21 cellular contexts compared by ENCODE assay signal in the genomic region with DNA sequence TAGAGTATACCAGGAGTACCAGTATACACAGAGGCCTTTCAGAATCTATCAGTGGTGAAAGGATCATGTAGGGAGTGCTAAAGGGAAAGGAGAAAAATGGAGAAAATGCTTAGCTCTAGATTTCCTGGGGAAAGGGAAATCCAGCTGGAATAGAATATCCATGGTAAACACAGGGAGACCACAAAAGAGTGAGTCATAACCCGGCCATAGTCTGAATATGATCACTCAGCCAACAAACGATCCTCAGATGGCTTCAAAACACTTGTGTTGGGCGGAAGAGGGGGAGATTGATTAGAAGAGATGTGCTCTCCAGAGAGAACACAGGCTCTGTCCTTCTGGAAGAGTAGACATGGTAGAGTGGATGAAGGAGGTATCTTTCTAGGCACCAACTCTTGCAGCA.
DNase-seq lines count a peak whose midpoint lies in the region; ATAC-seq lines count a peak whose summit lies in the region.
"Had no signal": no experiment of that assay in that cellular context is flagged by ENCODE, and none has a peak within 500 bp of the region (broad histone marks: within the 10 kb centered on the region; RNA-seq: fewer than 3 reads in every experiment).

No MANE protein-coding gene starts in this region.

- no peaks in the 10 kb centered on the region for H3K79me2 ChIP-seq in GM23248 (ENCODE audit: insufficient read depth)

- no peaks in the 10 kb centered on the region for H3F3A ChIP-seq in GM23248 (ENCODE audit: insufficient read depth)

- ATAC-seq in GM19324 (IDR thresholded peaks at IDR 0.05; ENCODE audit: low FRiP score, unreplicated experiment): no peak
- ATAC-seq: GM23338, Panc1, sciatic nerve, T-cell had no signal

- H3K4me3 ChIP-seq in GM23248: no peak overlapping the region
- H3K4me3 ChIP-seq in SJCRH30: no peak overlapping the region
- H3K4me3 ChIP-seq: cardiac muscle cell, esophagus muscularis mucosa, GM23338, neural progenitor cell had no signal

- in situ Hi-C loops in GM23248 (cut with MboI): no loop called here

- intact Hi-C loops in cardiac septum (cut with DNase I): no loop called here

- no peak overlapping the region for H3K9ac ChIP-seq in GM23248
- H3K9ac ChIP-seq: neural progenitor cell had no signal

- no peaks in the 10 kb centered on the region for H3K9me3 ChIP-seq in GM23248 (ENCODE audit: low read depth)
- no peaks in the 10 kb centered on the region for H3K9me3 ChIP-seq in SJCRH30 (replicated peaks)

- H3K36me3 ChIP-seq in GM23248 (ENCODE audit: low read depth) (no peaks in the 10 kb centered on the region), SJCRH30 (no peaks in the 10 kb centered on the region)
- H3K36me3 ChIP-seq: cardiac muscle cell, esophagus muscularis mucosa, neural progenitor cell had no signal

- no peak overlapping the region for H3K4me2 ChIP-seq in GM23248 (ENCODE audit: unreplicated experiment)
- H3K4me2 ChIP-seq: GM23338, neural progenitor cell had no signal

- peak overlapping the region; percentile 13; the same call in 1 of the 2 replicates for H2AFZ ChIP-seq in GM23248
- H2AFZ ChIP-seq: GM23338, neural progenitor cell had no signal

- H3K27me3 ChIP-seq in GM23248 (replicated peaks; ENCODE audit: insufficient read depth): no peaks in the 10 kb centered on the region
- no peaks in the 10 kb centered on the region for H3K27me3 ChIP-seq in SJCRH30
- H3K27me3 ChIP-seq: cardiac muscle cell, esophagus muscularis mucosa, neural progenitor cell had no signal

- H4K20me1 ChIP-seq in GM23248 (ENCODE audit: insufficient read depth): no peaks in the 10 kb centered on the region

- no peak overlapping the region for H3K27ac ChIP-seq in GM23248
- H3K27ac ChIP-seq in SJCRH30: peak overlapping the region; percentile 0; the same call in 1 of the 2 replicates
- H3K27ac ChIP-seq: cardiac muscle cell, esophagus muscularis mucosa, neural progenitor cell, VCaP had no signal

- WGBS in GM23248 (ENCODE audit: low coverage in 1 of 2, low lambda C conversion rate in 2 of 2, missing lambda C conversion rate in 2 of 2), 2 experiments: 27 to 35% methylated on average over 3 of the region's 3 CpGs

- H3K4me1 ChIP-seq in GM23248 (ENCODE audit: insufficient read depth) (peaks cover 6% of the 10 kb centered on the region; the same call in 1 of the 2 replicates), SJCRH30 (peaks cover 27% of the 10 kb centered on the region)
- H3K4me1 ChIP-seq: esophagus muscularis mucosa, neural progenitor cell had no signal

- peak; percentile 66 for DNase-seq in AG08395 (ENCODE audit: low spot score)
- DNase-seq in GM23248: peak; percentile 60
- peak; percentile 55 to 84 for DNase-seq in SJCRH30
- DNase-seq in foreskin melanocyte: peak; percentile 5
- no peak for DNase-seq in retina
- DNase-seq in cardiac septum (ENCODE audit: low spot score): no peak
- no peak for DNase-seq in islet precursor cell
- DNase-seq: activated CD4-positive, alpha-beta memory T cell treated with anti-CD3 and anti-CD28 coated beads for 36 hours; activated T-cell treated with anti-CD3 and anti-CD28 coated beads, Interleukin-2, amount 50 U/mL, for 24 hours; kidney glomerular epithelial cell; NCI-H2081; NCI-H69; T-cell had no signal

- H3K9me2 ChIP-seq in GM23248 (ENCODE audit: insufficient read depth): no peaks in the 10 kb centered on the region

Comparison
In these comparisons a context has a peak if more than half of its experiments do, and no peak if none do; other contexts are left out.
1. DNase-seq: peak in AG08395 (single experiment), GM23248 (single experiment), SJCRH30 (2 of 2) and foreskin melanocyte (single experiment); none in retina (single experiment), cardiac septum (single experiment) and islet precursor cell (single experiment).